In the genomic region with DNA sequence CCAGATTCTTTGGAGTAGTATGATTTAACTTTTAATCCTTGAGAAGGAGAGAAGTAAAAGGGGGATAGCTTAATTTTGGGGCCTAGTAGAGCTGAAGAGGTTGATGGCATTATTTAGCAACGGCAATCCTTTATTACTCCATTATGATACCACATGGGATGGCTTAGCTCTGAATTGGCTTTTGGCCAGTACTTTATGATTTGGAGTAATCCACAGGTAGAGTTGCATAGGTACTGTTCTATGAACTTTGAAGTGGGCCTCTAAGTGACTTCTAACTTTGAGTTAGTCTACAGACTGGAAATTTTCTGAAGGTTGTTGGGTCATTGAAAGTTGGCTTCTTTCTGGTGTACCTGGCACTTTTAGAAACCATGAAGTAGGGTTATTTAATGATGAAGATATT, we compare ENCODE assay signal across 19 cellular contexts. TPM values are rescaled to one million over a fixed set of nuclear protein-coding genes. Genes with fewer than 3 reads are reported as not detected.
DNase-seq lines count a peak whose midpoint lies in the region; ATAC-seq, FAIRE-seq and TF ChIP-seq lines count a peak whose summit lies in the region.
"Had no signal": no experiment of that assay in that cellular context is flagged by ENCODE, and none has a peak within 500 bp of the region (broad histone marks: within the 10 kb centered on the region; RNA-seq: fewer than 3 reads in every experiment).

No MANE protein-coding gene starts in this region.

- no peaks in the 10 kb centered on the region for H3K9me3 Mint-ChIP-seq in activated T-helper 2 cell treated with anti-CD3 and anti-CD28 coated beads, Interferon-gamma antibody, Interleukin-2, Interleukin-4, amounts not matched to agents 10 μg/mL and 5 μg/mL and 100 μg/mL, durations not matched to agents 14 hours and 24 hours and 36 hours
- H3K9me3 Mint-ChIP-seq: brain, nephron had no signal

- H3K27me3 ChIP-seq in HepG2 (ENCODE audit: control insufficient read depth in 1 of 2, insufficient read depth in 2 of 2, low read length in 2 of 2) = no peaks in the 10 kb centered on the region
- no peaks in the 10 kb centered on the region for H3K27me3 ChIP-seq in right lobe of liver
- H3K27me3 ChIP-seq: left lung had no signal

- H3K27ac ChIP-seq in HepG2 (ENCODE audit: extremely low read length, insufficient read depth, low read length) (no peak overlapping the region), right lobe of liver (peak overlapping the region in 1 of 3 donors; percentile 25), urinary bladder (ENCODE audit: low read depth) (peak overlapping the region; percentile 10)
- H3K27ac ChIP-seq: RWPE1 had no signal

- no peak for DNase-seq in HepG2 (ENCODE audit: low spot score)
- DNase-seq in right lobe of liver = no peak
- no peak for DNase-seq in activated T-helper 2 cell treated with anti-CD3 and anti-CD28 coated beads, Interferon-gamma antibody, Interleukin-2, Interleukin-4, amounts not matched to agents 10 μg/mL and 5 μg/mL and 100 μg/mL, durations not matched to agents 14 hours and 24 hours and 36 hours (ENCODE audit: low spot score)
- no peak for DNase-seq in mucosa of descending colon
- no peak for DNase-seq in occipital lobe (lab: John Stamatoyannopoulos, UW)
- no peak for DNase-seq in SHP77 (lab: John Stamatoyannopoulos, UW)
- DNase-seq in posterior vena cava (ENCODE audit: low spot score) = no peak
- DNase-seq: activated CD4-positive, CD25-positive, alpha-beta regulatory T cell treated with anti-CD3 and anti-CD28 coated beads, Interleukin-2, amount 50 U/mL, for 72 hours; effector memory CD4-positive, alpha-beta T cell; left lung; MM.1S; NCI-H2081 treated with DMSO at 0.1 percent for 48 hours; NCI-H82; stimulated activated CD4-positive, alpha-beta T cell treated with anti-CD3 and anti-CD28 coated beads, Interleukin-2, amount 100 ng/mL, for 48 hours had no signal

- ATAC-seq in HepG2 = no peak
- ATAC-seq in right lobe of liver = no peak
- ATAC-seq in mucosa of descending colon = peak; percentile 67
- ATAC-seq: left lung had no signal

- H3K36me3 Mint-ChIP-seq in activated T-helper 2 cell treated with anti-CD3 and anti-CD28 coated beads, Interferon-gamma antibody, Interleukin-2, Interleukin-4, amounts not matched to agents 10 μg/mL and 5 μg/mL and 100 μg/mL, durations not matched to agents 14 hours and 24 hours and 36 hours (ENCODE audit: low read depth) = peaks cover 58% of the 10 kb centered on the region

- TF ChIP-seq EP300 in HepG2 (IDR thresholded peaks at IDR 0.05; ENCODE audit: low read depth in 2 of 2, low read length in 2 of 2) (no peak), HepG2 (CRISPR knock-in tag; IDR thresholded peaks at IDR 0.05; ENCODE audit: borderline replicate concordance) (no peak)

- WGBS in HepG2 (ENCODE audit: low lambda C conversion rate) = 93% methylated on average over 1 of the region's 1 CpG
- 69% methylated on average over 1 of the region's 1 CpG for WGBS in right lobe of liver (ENCODE audit: insufficient coverage, low coverage, low lambda C conversion rate, missing lambda C conversion rate)
- WGBS in urinary bladder = 78% methylated on average over 1 of the region's 1 CpG

- H3K4me1 ChIP-seq in HepG2 (ENCODE audit: insufficient read depth, low read length) (peaks cover 47% of the 10 kb centered on the region), right lobe of liver (peaks cover 0 to 21% (median 13%) of the 10 kb centered on the region in 4 donors), mucosa of descending colon (ENCODE audit: low read depth) (peaks cover 22% of the 10 kb centered on the region), urinary bladder (ENCODE audit: insufficient read depth) (no peaks in the 10 kb centered on the region)

- intact Hi-C loops in HepG2 (cut with micrococcal nuclease; ENCODE audit: unreplicated experiment) = no loop called here
- intact Hi-C loops in right lobe of liver (cut with DNase I) = no loop called here
- intact Hi-C loops in activated T-helper 2 cell treated with anti-CD3 and anti-CD28 coated beads, Interferon-gamma antibody, Interleukin-2, Interleukin-4, amounts not matched to agents 10 μg/mL and 5 μg/mL and 100 μg/mL, durations not matched to agents 14 hours and 24 hours and 36 hours (cut with micrococcal nuclease) = no loop called here
- intact Hi-C loops in mucosa of descending colon (cut with DNase I, micrococcal nuclease) = no loop called here
- intact Hi-C loops in posterior vena cava (cut with DNase I) = no loop called here

- BruUV-seq in HepG2 (replicated peaks; lab: Mats Ljungman, UMichigan) = no TSS peak

- H2AFZ ChIP-seq in HepG2 (ENCODE audit: low read length) = no peak overlapping the region

- H3K4me3 ChIP-seq in HepG2 (replicated peaks in 1 of 3; ENCODE audit: insufficient read depth in 1 of 3, low read depth in 2 of 3, low read length in 3 of 3) = no peak overlapping the region
- H3K4me3 ChIP-seq in right lobe of liver = no peak overlapping the region
- H3K4me3 ChIP-seq in mucosa of descending colon = no peak overlapping the region
- H3K4me3 ChIP-seq in urinary bladder (ENCODE audit: low read depth, low read length) = no peak overlapping the region
- H3K4me3 ChIP-seq: left lung had no signal

- peak overlapping the region; percentile 15 for H3K27ac Mint-ChIP-seq in activated T-helper 2 cell treated with anti-CD3 and anti-CD28 coated beads, Interferon-gamma antibody, Interleukin-2, Interleukin-4, amounts not matched to agents 10 μg/mL and 5 μg/mL and 100 μg/mL, durations not matched to agents 14 hours and 24 hours and 36 hours
- H3K27ac Mint-ChIP-seq: nephron had no signal

- no peak for FAIRE-seq in HepG2 (lab: Jason Lieb, UNC)
- FAIRE-seq: urothelium cell line had no signal

- no peaks in the 10 kb centered on the region for H3K9me3 ChIP-seq in HepG2 (ENCODE audit: low read length)
- H3K9me3 ChIP-seq in right lobe of liver = no peaks in the 10 kb centered on the region
- no peaks in the 10 kb centered on the region for H3K9me3 ChIP-seq in mucosa of descending colon
- H3K9me3 ChIP-seq: left lung had no signal

- no peak for TF ChIP-seq RAD21 in HepG2 (CRISPR knock-in tag; IDR thresholded peaks at IDR 0.05)

- TF ChIP-seq CTCF in HepG2 (CRISPR knock-in tag; IDR thresholded peaks at IDR 0.05) (no peak), right lobe of liver (IDR thresholded peaks at IDR 0.05) (no peak), mucosa of descending colon (IDR thresholded peaks at IDR 0.05) (no peak)

- peaks cover 41% of the 10 kb centered on the region for H4K20me1 ChIP-seq in HepG2 (ENCODE audit: insufficient read depth, low read length)

- H3K79me2 ChIP-seq in HepG2 (ENCODE audit: insufficient read depth, low read length) = peaks cover 94% of the 10 kb centered on the region

- peaks cover 60% of the 10 kb centered on the region for H3K4me1 Mint-ChIP-seq in activated T-helper 2 cell treated with anti-CD3 and anti-CD28 coated beads, Interferon-gamma antibody, Interleukin-2, Interleukin-4, amounts not matched to agents 10 μg/mL and 5 μg/mL and 100 μg/mL, durations not matched to agents 14 hours and 24 hours and 36 hours (ENCODE audit: low read depth)

- H3K9ac ChIP-seq in HepG2 (ENCODE audit: insufficient read depth, low read depth, low read length) = no peak overlapping the region

- no peak overlapping the region for H3K4me3 Mint-ChIP-seq in activated T-helper 2 cell treated with anti-CD3 and anti-CD28 coated beads, Interferon-gamma antibody, Interleukin-2, Interleukin-4, amounts not matched to agents 10 μg/mL and 5 μg/mL and 100 μg/mL, durations not matched to agents 14 hours and 24 hours and 36 hours (ENCODE audit: low read depth)
- H3K4me3 Mint-ChIP-seq: brain, nephron had no signal

- CTCF ChIA-PET in HepG2 (lab: Yijun Ruan, JAX; ENCODE audit: low intra/inter-chr PET ratio, low total read pairs) = no interaction called here

- TF ChIP-seq POLR2A in HepG2 (IDR thresholded peaks at IDR 0.05; ENCODE audit: insufficient read depth in 1 of 2, low read depth in 2 of 2, low read length in 2 of 2) (no peak), right lobe of liver (IDR thresholded peaks at IDR 0.05) (no peak)

- H3K4me2 ChIP-seq in HepG2 (ENCODE audit: low read depth, low read length) = no peak overlapping the region

- in situ Hi-C loops in HepG2 (cut with HindIII; ENCODE audit: extremely low pct_ligation_motif_present, low pct_unique_long_range_greater_than_20kb) = no loop called here

- H3K27me3 Mint-ChIP-seq in activated T-helper 2 cell treated with anti-CD3 and anti-CD28 coated beads, Interferon-gamma antibody, Interleukin-2, Interleukin-4, amounts not matched to agents 10 μg/mL and 5 μg/mL and 100 μg/mL, durations not matched to agents 14 hours and 24 hours and 36 hours (ENCODE audit: low read depth) = no peaks in the 10 kb centered on the region
- H3K27me3 Mint-ChIP-seq: brain had no signal

- POLR2A ChIA-PET in HepG2 (lab: Yijun Ruan, JAX) = interaction anchor here (0.6 to 3.5 kb wide), 6 partner anchors 10 to 63 kb away, joined by 3 to 22 read pairs (median 3); partner anchors contain the start of genes PABPC1L, TOMM34 and YWHAB

- H3K36me3 ChIP-seq in HepG2 (replicated peaks in 1 of 2; ENCODE audit: control insufficient read depth in 1 of 2, insufficient read depth in 2 of 2, low read length in 2 of 2) (peaks cover 12 to 29% of the 10 kb centered on the region in 2 experiments), right lobe of liver (peaks cover 0 to 8% (median 0%) of the 10 kb centered on the region in 4 donors), mucosa of descending colon (ENCODE audit: low read depth) (peaks cover 3% of the 10 kb centered on the region), urinary bladder (ENCODE audit: insufficient read depth) (no peaks in the 10 kb centered on the region)

RNA-seq across cellular contexts. Expression of gene YWHAB, which starts 11.6 kb away (rescaled TPM):
- total RNA-seq in HepG2 (2016; rRNA removed; fragmentation: Illumina TruSeq; extraction: Trizol) (121 and 184 TPM in 2 replicates), right lobe of liver (10 to 100 TPM; 48.7 to 71.1 (median 54.5) TPM), mucosa of descending colon (100 to 1,000 TPM; 196 to 265 (median 251) TPM), urinary bladder (99.1 TPM), occipital lobe (121 TPM), posterior vena cava (100 to 1,000 TPM; 165 to 179 TPM)
- total RNA-seq in HepG2 (2016; cell fraction: cytosol; rRNA removed; fragmentation: Illumina TruSeq; extraction: Trizol; ENCODE audit: low read depth) = 13.1 and 14.3 TPM in 2 replicates
- total RNA-seq in HepG2 (2016; cell fraction: insoluble cytoplasmic fraction; rRNA removed; fragmentation: Illumina TruSeq; extraction: Trizol) = 123 and 180 TPM in 2 replicates
- total RNA-seq in HepG2 (2016; cell fraction: membrane; rRNA removed; fragmentation: Illumina TruSeq; extraction: Trizol) = 60.9 and 62.9 TPM in 2 replicates
- 79.4 and 83.5 TPM in 2 replicates for total RNA-seq in HepG2 (2016; cell fraction: nucleus; rRNA removed; fragmentation: Illumina TruSeq; extraction: Trizol)
- polyA plus RNA-seq in HepG2 (2011; rRNA removed) (64.0 and 77.2 TPM in 2 replicates), urinary bladder (129 TPM)
- polyA plus RNA-seq in HepG2 (2011; cell fraction: cytosol; rRNA removed) = 41.7 and 66.1 TPM in 2 replicates
- 28.9 and 37.6 TPM in 2 replicates for polyA plus RNA-seq in HepG2 (2011; cell fraction: nucleus; rRNA removed)
- 122 and 130 TPM in 2 replicates for polyA plus RNA-seq in HepG2 (2012)
- 22.2 and 23.8 TPM in 2 replicates for polyA plus RNA-seq in HepG2 (2016; cell fraction: cytosol; fragmentation: Illumina TruSeq; extraction: Trizol; ENCODE audit: low read depth)
- 254 and 256 TPM in 2 replicates for polyA plus RNA-seq in HepG2 (2016; cell fraction: insoluble cytoplasmic fraction; fragmentation: Illumina TruSeq; extraction: Trizol; ENCODE audit: low read depth)
- 47.1 and 50.3 TPM in 2 replicates for polyA plus RNA-seq in HepG2 (2016; cell fraction: membrane; fragmentation: Illumina TruSeq; extraction: Trizol; ENCODE audit: low read depth)
- 121 and 126 TPM in 2 replicates for polyA plus RNA-seq in HepG2 (2016; cell fraction: nucleus; fragmentation: Illumina TruSeq; extraction: Trizol; ENCODE audit: insufficient read depth, low read depth)
- 22.5 and 46.6 TPM in 2 replicates for polyA minus RNA-seq in HepG2 (2011; rRNA and poly(A)+ RNA removed; ENCODE audit: low replicate concordance)
- polyA minus RNA-seq in HepG2 (2011; cell fraction: cytosol; rRNA and poly(A)+ RNA removed) = 38.2 and 43.5 TPM in 2 replicates
- polyA minus RNA-seq in HepG2 (2011; cell fraction: nucleus; rRNA and poly(A)+ RNA removed) = 64.2 and 67.4 TPM in 2 replicates
- 221 and 225 TPM in 2 replicates for total RNA-seq in activated T-helper 2 cell treated with anti-CD3 and anti-CD28 coated beads, Interferon-gamma antibody, Interleukin-2, Interleukin-4, amounts not matched to agents 10 μg/mL and 5 μg/mL and 100 μg/mL, durations not matched to agents 14 hours and 24 hours and 36 hours

RNA-seq across cellular contexts. Expression of gene PABPC1L, which starts 12.7 kb away (rescaled TPM):
- 6.4 and 30.8 TPM in 2 replicates for total RNA-seq in HepG2 (2016; rRNA removed; fragmentation: Illumina TruSeq; extraction: Trizol)
- total RNA-seq in HepG2 (2016; cell fraction: cytosol; rRNA removed; fragmentation: Illumina TruSeq; extraction: Trizol; ENCODE audit: low read depth) = 8.8 and 10.6 TPM in 2 replicates
- 7.2 and 30.6 TPM in 2 replicates for total RNA-seq in HepG2 (2016; cell fraction: insoluble cytoplasmic fraction; rRNA removed; fragmentation: Illumina TruSeq; extraction: Trizol)
- total RNA-seq in HepG2 (2016; cell fraction: membrane; rRNA removed; fragmentation: Illumina TruSeq; extraction: Trizol) = 7.7 TPM in 2 replicates
- total RNA-seq in HepG2 (2016; cell fraction: nucleus; rRNA removed; fragmentation: Illumina TruSeq; extraction: Trizol) = 68.7 and 74.6 TPM in 2 replicates
- polyA plus RNA-seq in HepG2 (2011; rRNA removed) = 252 and 283 TPM in 2 replicates
- 48.8 and 52.2 TPM in 2 replicates for polyA plus RNA-seq in HepG2 (2011; cell fraction: cytosol; rRNA removed)
- 1,815 and 1,864 TPM in 2 replicates for polyA plus RNA-seq in HepG2 (2011; cell fraction: nucleus; rRNA removed)
- polyA plus RNA-seq in HepG2 (2012) = 109 and 110 TPM in 2 replicates
- 3.4 TPM in 2 replicates for polyA plus RNA-seq in HepG2 (2016; cell fraction: cytosol; fragmentation: Illumina TruSeq; extraction: Trizol; ENCODE audit: low read depth)
- polyA plus RNA-seq in HepG2 (2016; cell fraction: insoluble cytoplasmic fraction; fragmentation: Illumina TruSeq; extraction: Trizol; ENCODE audit: low read depth) = 8.9 and 10.9 TPM in 2 replicates
- polyA plus RNA-seq in HepG2 (2016; cell fraction: membrane; fragmentation: Illumina TruSeq; extraction: Trizol; ENCODE audit: low read depth) = 4.4 and 4.6 TPM in 2 replicates
- polyA plus RNA-seq in HepG2 (2016; cell fraction: nucleus; fragmentation: Illumina TruSeq; extraction: Trizol; ENCODE audit: insufficient read depth, low read depth) = 374 and 409 TPM in 2 replicates
- polyA minus RNA-seq in HepG2 (2011; rRNA and poly(A)+ RNA removed; ENCODE audit: low replicate concordance) = 12.6 and 64.0 TPM in 2 replicates
- polyA minus RNA-seq in HepG2 (2011; cell fraction: cytosol; rRNA and poly(A)+ RNA removed) = 10.6 and 12.0 TPM in 2 replicates
- polyA minus RNA-seq in HepG2 (2011; cell fraction: nucleus; rRNA and poly(A)+ RNA removed) = 250 and 264 TPM in 2 replicates
- 10 to 100 TPM in 5 of 6 experiments, 1 to 10 TPM in 1; 8.7 to 40.2 (median 27.7) TPM for total RNA-seq in right lobe of liver
- 83.6 and 94.1 TPM in 2 replicates for total RNA-seq in activated T-helper 2 cell treated with anti-CD3 and anti-CD28 coated beads, Interferon-gamma antibody, Interleukin-2, Interleukin-4, amounts not matched to agents 10 μg/mL and 5 μg/mL and 100 μg/mL, durations not matched to agents 14 hours and 24 hours and 36 hours
- 10 to 100 TPM; 13.3 to 21.6 (median 18.7) TPM for total RNA-seq in mucosa of descending colon
- total RNA-seq in urinary bladder = 14.4 TPM
- 12.2 TPM for polyA plus RNA-seq in urinary bladder
- 4.4 TPM for total RNA-seq in occipital lobe
- total RNA-seq in posterior vena cava = 1 to 10 TPM; 5.9 to 9.9 TPM
